Comparison of ENCODE assay signal across 15 cellular contexts in the genomic region with DNA sequence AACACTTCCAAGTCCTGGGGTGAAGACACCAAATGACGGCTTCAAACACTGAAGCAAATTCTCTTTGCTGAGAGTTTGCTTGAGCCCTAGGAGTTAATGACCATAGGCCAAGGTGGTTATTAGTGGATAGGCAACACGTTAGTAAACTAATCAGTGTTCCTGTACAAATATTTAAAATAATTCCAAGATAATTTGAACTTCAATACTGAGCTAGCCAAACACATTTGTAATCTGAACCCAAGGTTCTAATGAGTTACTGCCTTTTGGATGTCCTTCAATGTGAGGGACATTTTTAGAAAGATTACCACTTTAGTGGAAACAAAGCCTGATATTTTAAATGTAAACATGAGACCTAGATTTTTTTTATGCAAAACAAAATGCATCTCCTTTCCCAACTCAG.
DNase-seq lines count a peak whose midpoint lies in the region; ATAC-seq and TF ChIP-seq lines count a peak whose summit lies in the region.
"Had no signal": no experiment of that assay in that cellular context is flagged by ENCODE, and none has a peak within 500 bp of the region (broad histone marks: within the 10 kb centered on the region; RNA-seq: fewer than 3 reads in every experiment).

No MANE protein-coding gene starts in this region.

- no peak for TF ChIP-seq EP300 in stomach (IDR thresholded peaks at IDR 0.05)

- H3K27ac ChIP-seq in Karpas-422 (ENCODE audit: low read length) (no peak overlapping the region), body of pancreas (peak overlapping the region; percentile 8 to 75 (median 66)), stomach (peak overlapping the region in 4 of 5 donors; percentile 50 to 66 (median 61)), osteoblast (ENCODE audit: low read depth, low read length) (no peak overlapping the region)

- H3K27me3 ChIP-seq in Karpas-422 (ENCODE audit: low read length), result no peaks in the 10 kb centered on the region
- no peaks in the 10 kb centered on the region for H3K27me3 ChIP-seq in body of pancreas
- no peaks in the 10 kb centered on the region for H3K27me3 ChIP-seq in stomach
- H3K27me3 ChIP-seq in osteoblast (ENCODE audit: insufficient read depth, low read length), result no peaks in the 10 kb centered on the region

- H3K4me2 ChIP-seq in Karpas-422 (ENCODE audit: low read depth, low read length, poor library complexity, severe bottlenecking), result no peak overlapping the region
- no peak overlapping the region for H3K4me2 ChIP-seq in osteoblast (ENCODE audit: insufficient read depth, low read length)

- intact Hi-C loops in body of pancreas (cut with DNase I) (no loop called here), stomach (cut with DNase I; ENCODE audit: low total_unique reads) (no loop called here)

- TF ChIP-seq CTCF in body of pancreas (IDR thresholded peaks at IDR 0.05), result no peak
- TF ChIP-seq CTCF in stomach (IDR thresholded peaks at IDR 0.05), result no peak
- no peak for TF ChIP-seq CTCF in osteoblast (IDR thresholded peaks at IDR 0.05; ENCODE audit: extremely low read depth, low read depth, low read length)

- H3K9me3 ChIP-seq in Karpas-422 (ENCODE audit: low read length) (no peaks in the 10 kb centered on the region), body of pancreas (no peaks in the 10 kb centered on the region), stomach (no peaks in the 10 kb centered on the region), T-helper 17 cell (ENCODE audit: control insufficient read depth, low read length, poor library complexity, severe bottlenecking) (no peaks in the 10 kb centered on the region), osteoblast (ENCODE audit: low read depth, low read length) (no peaks in the 10 kb centered on the region)

- H3K27ac Mint-ChIP-seq in T-helper 17 cell, result no peak overlapping the region
- H3K27ac Mint-ChIP-seq: CD8-positive, alpha-beta T cell had no signal

- H3K36me3 ChIP-seq in Karpas-422 (ENCODE audit: insufficient read depth, low read length) (no peaks in the 10 kb centered on the region), body of pancreas (replicated peaks in 1 of 2; ENCODE audit: insufficient read depth in 1 of 2, low read depth in 2 of 2) (no peaks in the 10 kb centered on the region), stomach (no peaks in the 10 kb centered on the region), osteoblast (ENCODE audit: insufficient read depth, low read length) (no peaks in the 10 kb centered on the region)

- WGBS in body of pancreas, 2 donors, result 27 to 37% methylated on average over 2 of the region's 2 CpGs
- 27 to 50% (median 36%) methylated on average over 2 of the region's 2 CpGs for WGBS in stomach, 5 donors

- H3K4me1 ChIP-seq in Karpas-422 (ENCODE audit: low read length) (no peaks in the 10 kb centered on the region), body of pancreas (peaks cover 30% of the 10 kb centered on the region), stomach (peaks cover 15 to 32% (median 24%) of the 10 kb centered on the region in 4 donors), osteoblast (ENCODE audit: insufficient read depth, low read length) (no peaks in the 10 kb centered on the region)

- H3K4me3 ChIP-seq in Karpas-422 (ENCODE audit: low read length), result no peak overlapping the region
- no peak overlapping the region for H3K4me3 ChIP-seq in body of pancreas
- H3K4me3 ChIP-seq in stomach, result no peak overlapping the region
- no peak overlapping the region for H3K4me3 ChIP-seq in osteoblast (ENCODE audit: insufficient read depth, low read length)

- H4K20me1 ChIP-seq in Karpas-422 (ENCODE audit: insufficient read depth, low read depth, low read length) (no peaks in the 10 kb centered on the region), osteoblast (ENCODE audit: insufficient read depth, low read length) (no peaks in the 10 kb centered on the region)

- no peaks in the 10 kb centered on the region for H3K27me3 Mint-ChIP-seq in T-helper 17 cell

- no peaks in the 10 kb centered on the region for H3K9me2 ChIP-seq in Karpas-422 (replicated peaks; ENCODE audit: insufficient read depth, low read length)

- no peak overlapping the region for H3K9ac ChIP-seq in Karpas-422 (ENCODE audit: low read length)

- H3K4me1 Mint-ChIP-seq in T-helper 17 cell, result no peaks in the 10 kb centered on the region

- TF ChIP-seq POLR2A in body of pancreas (IDR thresholded peaks at IDR 0.05), result no peak
- TF ChIP-seq POLR2A in stomach (IDR thresholded peaks at IDR 0.05), result no peak

- no peak overlapping the region for H3K4me3 Mint-ChIP-seq in T-helper 17 cell
- H3K4me3 Mint-ChIP-seq: CD8-positive, alpha-beta T cell had no signal

- no peaks in the 10 kb centered on the region for H3K79me2 ChIP-seq in Karpas-422 (ENCODE audit: low read length)
- no peaks in the 10 kb centered on the region for H3K79me2 ChIP-seq in osteoblast (ENCODE audit: insufficient read depth, low read length)

- H2AFZ ChIP-seq in Karpas-422 (ENCODE audit: low read length), result no peak overlapping the region
- H2AFZ ChIP-seq in osteoblast (ENCODE audit: low read length), result no peak overlapping the region

- ATAC-seq in body of pancreas, result peak; percentile 3
- no peak for ATAC-seq in T-helper 17 cell
- ATAC-seq in GM19467 (IDR thresholded peaks at IDR 0.05; ENCODE audit: unreplicated experiment), result no peak
- ATAC-seq: CD8-positive, alpha-beta T cell; HepG2 had no signal

- H3K36me3 Mint-ChIP-seq in T-helper 17 cell (ENCODE audit: low read depth), result no peaks in the 10 kb centered on the region
- H3K36me3 Mint-ChIP-seq: CD8-positive, alpha-beta T cell had no signal

- DNase-seq in Karpas-422 (peak; percentile 14), NCI-H2081 treated with DMSO at 0.1 percent for 48 hours (lab: John Stamatoyannopoulos, UW) (peak; percentile 65), body of pancreas (no peak), stomach (no peak), AML-193 (lab: John Stamatoyannopoulos, UW) (no peak), T-helper 17 cell (no peak), osteoblast (ENCODE audit: insufficient read length, low spot score, missing footprints) (no peak)
- DNase-seq: CD8-positive, alpha-beta T cell; DND-41; GF-D8; Kasumi-1; NCI-H1436 treated with DMSO at 0.1 percent for 48 hours; NCI-H446 had no signal

Comparison
In these comparisons a context has a peak if more than half of its experiments do, and no peak if none do; other contexts are left out.
1. DNase-seq: peak in Karpas-422 (single experiment) and NCI-H2081 treated with DMSO at 0.1 percent for 48 hours (single experiment); none in body of pancreas (0 of 4), stomach (single experiment), AML-193 (0 of 2), T-helper 17 cell (0 of 3) and osteoblast (single experiment).
2. H3K27ac ChIP-seq: peak in body of pancreas (4 of 4) and stomach (4 of 5); none in Karpas-422 (single experiment) and osteoblast (single experiment).